16 cellular contexts compared by ENCODE assay signal in the genomic region with DNA sequence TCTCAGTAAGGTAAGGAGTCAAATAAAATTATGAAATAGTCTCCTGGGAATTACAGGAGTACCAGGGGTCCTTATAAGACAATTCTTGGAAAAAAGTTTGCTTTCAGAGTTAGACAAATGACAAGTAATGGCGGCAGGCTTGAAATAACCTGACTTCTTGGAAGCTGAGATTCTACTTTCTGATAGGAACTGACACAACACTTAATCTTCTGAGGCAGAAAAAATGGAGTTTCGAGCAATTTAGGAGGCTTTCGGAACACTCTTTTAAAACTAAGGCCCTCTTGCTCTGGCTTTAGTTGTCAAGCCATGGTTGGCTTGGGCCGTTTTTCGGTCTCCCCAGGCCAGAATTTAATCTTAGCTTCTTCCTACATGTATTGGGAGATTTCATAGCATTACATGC.
DNase-seq lines count a peak whose midpoint lies in the region; TF ChIP-seq lines count a peak whose summit lies in the region.
"Had no signal": no experiment of that assay in that cellular context is flagged by ENCODE, and none has a peak within 500 bp of the region (broad histone marks: within the 10 kb centered on the region; RNA-seq: fewer than 3 reads in every experiment).

No MANE protein-coding gene starts in this region.

- H3K4me3 Mint-ChIP-seq in activated T-cell treated with anti-CD3 and anti-CD28 coated beads, Interleukin-2, amount 50 U/mL, for 24 hours = no peak overlapping the region
- H3K4me3 Mint-ChIP-seq in mesothelial cell of epicardium = no peak overlapping the region
- H3K4me3 Mint-ChIP-seq: CD4-positive, alpha-beta memory T cell; GM23338; H9 had no signal

- intact Hi-C loops in lower leg skin (cut with DNase I; ENCODE audit: low total_unique reads) = no loop called here

- peaks cover 2% of the 10 kb centered on the region for H3K36me3 Mint-ChIP-seq in activated T-cell treated with anti-CD3 and anti-CD28 coated beads, Interleukin-2, amount 50 U/mL, for 24 hours (ENCODE audit: low read depth)
- no peaks in the 10 kb centered on the region for H3K36me3 Mint-ChIP-seq in mesothelial cell of epicardium
- H3K36me3 Mint-ChIP-seq: CD4-positive, alpha-beta memory T cell had no signal

- H3K27me3 Mint-ChIP-seq in activated T-cell treated with anti-CD3 and anti-CD28 coated beads, Interleukin-2, amount 50 U/mL, for 24 hours = no peaks in the 10 kb centered on the region
- H3K27me3 Mint-ChIP-seq in mesothelial cell of epicardium (ENCODE audit: low read depth) = no peaks in the 10 kb centered on the region
- H3K27me3 Mint-ChIP-seq: CD4-positive, alpha-beta memory T cell had no signal

- peaks cover 9% of the 10 kb centered on the region for H3K9me3 Mint-ChIP-seq in activated T-cell treated with anti-CD3 and anti-CD28 coated beads, Interleukin-2, amount 50 U/mL, for 24 hours
- H3K9me3 Mint-ChIP-seq in mesothelial cell of epicardium = no peaks in the 10 kb centered on the region
- H3K9me3 Mint-ChIP-seq: GM23338, H9 had no signal

- no peak overlapping the region for H3K4me3 ChIP-seq in lower leg skin (ENCODE audit: low read depth, poor library complexity, severe bottlenecking)
- H3K4me3 ChIP-seq: GM12878, GM23338 had no signal

- WGBS in lower leg skin, 2 donors = 88 to 95% methylated on average over 5 of the region's 5 CpGs

- peak overlapping the region; percentile 18 for H3K27ac Mint-ChIP-seq in activated T-cell treated with anti-CD3 and anti-CD28 coated beads, Interleukin-2, amount 50 U/mL, for 24 hours
- peak overlapping the region; percentile 83 for H3K27ac Mint-ChIP-seq in mesothelial cell of epicardium
- H3K27ac Mint-ChIP-seq: GM23338, H9 had no signal

- TF ChIP-seq CTCF in mesothelial cell of epicardium (IDR thresholded peaks at IDR 0.05; ENCODE audit: unreplicated experiment) = no peak
- TF ChIP-seq CTCF in lower leg skin (IDR thresholded peaks at IDR 0.05) = no peak

- H3K4me1 Mint-ChIP-seq in activated T-cell treated with anti-CD3 and anti-CD28 coated beads, Interleukin-2, amount 50 U/mL, for 24 hours (ENCODE audit: low read depth) = peaks cover 59% of the 10 kb centered on the region
- peaks cover 51% of the 10 kb centered on the region for H3K4me1 Mint-ChIP-seq in mesothelial cell of epicardium
- H3K4me1 Mint-ChIP-seq: GM23338 had no signal

- no peak for TF ChIP-seq POLR2A in lower leg skin (IDR thresholded peaks at IDR 0.05)

- DNase-seq in activated T-cell treated with anti-CD3 and anti-CD28 coated beads, Interleukin-2, amount 50 U/mL, for 24 hours = no peak
- DNase-seq in activated T-cell treated with anti-CD3 and anti-CD28 coated beads, Interleukin-2, amount 50 U/mL, for 48 hours = no peak
- peak; percentile 50 for DNase-seq in OCI-M1 (lab: John Stamatoyannopoulos, UW)
- DNase-seq in mesothelial cell of epicardium (ENCODE audit: low spot score in 2 of 2, unreplicated experiment in 2 of 2) = no peak
- no peak for DNase-seq in lower leg skin (ENCODE audit: low spot score in 2 of 2)
- DNase-seq in RPMI8226 = no peak
- DNase-seq in NCI-H345 treated with DMSO at 0.1 percent for 48 hours (lab: John Stamatoyannopoulos, UW; ENCODE audit: unreplicated experiment) = no peak
- DNase-seq: C1 segment of cervical spinal cord; CD4-positive, alpha-beta memory T cell; COR-L47; DMS153; EL; GDM1; H9 had no signal
